In genomic region chr2:238449241-238449640, GRCh38 we compare ENCODE assay signal across 14 cellular contexts. TPM values are rescaled to one million over a fixed set of nuclear protein-coding genes. Genes with fewer than 3 reads are reported as not detected.
A peak's percentile ranks its signal among the peaks of the same experiment; 100 is the strongest.
DNase-seq lines count a peak whose midpoint lies in the region; ATAC-seq and TF ChIP-seq lines count a peak whose summit lies in the region.
"Had no signal": no experiment of that assay in that cellular context is flagged by ENCODE, and none has a peak within 500 bp of the region (broad histone marks: within the 10 kb centered on the region; RNA-seq: fewer than 3 reads in every experiment).

No MANE protein-coding gene starts in this region.

- peaks cover 49% of the 10 kb centered on the region for H3K79me2 ChIP-seq in ACC112 (ENCODE audit: control insufficient read depth, insufficient read depth, low read length, unreplicated experiment)

- H3K9me3 ChIP-seq in CD8-positive, alpha-beta T cell (ENCODE audit: low read length): no peaks in the 10 kb centered on the region
- H3K9me3 ChIP-seq: BLaER1 had no signal

- DNase-seq in CD8-positive, alpha-beta T cell: no peak
- DNase-seq in left ventricle myocardium superior (no peak), osteocyte (ENCODE audit: extremely low spot score, unreplicated experiment) (peak; percentile 83), RPMI8226 (no peak), GF-D8 (lab: John Stamatoyannopoulos, UW) (no peak), NCI-H1930 (lab: John Stamatoyannopoulos, UW) (no peak)
- DNase-seq: H7, NCI-H1105 treated with DMSO at 0.1 percent for 48 hours, NCI-H187, NCI-H2171 treated with DMSO at 0.1 percent for 48 hours, NCI-H774, SIG-M5 had no signal

- H2AFZ ChIP-seq in ACC112 (ENCODE audit: low read length, unreplicated experiment): no peak overlapping the region

- POLR2A ChIA-PET in CD8-positive, alpha-beta T cell (lab: Charles Lee): no interaction called here

- H3K27ac ChIP-seq in ACC112 (ENCODE audit: low read depth, low read length): peak overlapping the region; percentile 27; the same call in 1 of the 2 replicates
- H3K27ac ChIP-seq in CD8-positive, alpha-beta T cell (ENCODE audit: low read depth, low read length): no peak overlapping the region
- H3K27ac ChIP-seq: BLaER1 had no signal

- no peak for TF ChIP-seq CTCF in CD8-positive, alpha-beta T cell (IDR thresholded peaks at IDR 0.05)
- TF ChIP-seq CTCF in osteocyte (IDR thresholded peaks at IDR 0.05): no peak

- ATAC-seq in CD8-positive, alpha-beta T cell: no peak
- ATAC-seq in left ventricle myocardium superior: peak; percentile 2

- no peak overlapping the region for H3K4me3 Mint-ChIP-seq in CD8-positive, alpha-beta T cell
- H3K4me3 Mint-ChIP-seq in osteocyte (ENCODE audit: unreplicated experiment): no peak overlapping the region

- peaks cover 17% of the 10 kb centered on the region for H3K4me1 ChIP-seq in ACC112 (ENCODE audit: control insufficient read depth, insufficient read depth, low read length, unreplicated experiment)
- H3K4me1 ChIP-seq in CD8-positive, alpha-beta T cell (ENCODE audit: insufficient read depth, low read length): no peaks in the 10 kb centered on the region
- H3K4me1 ChIP-seq: BLaER1 had no signal

- no peaks in the 10 kb centered on the region for H3K27me3 ChIP-seq in ACC112 (ENCODE audit: insufficient read depth, low read length)
- no peaks in the 10 kb centered on the region for H3K27me3 ChIP-seq in CD8-positive, alpha-beta T cell (ENCODE audit: insufficient read depth, low read length)
- H3K27me3 ChIP-seq: BLaER1 had no signal

- intact Hi-C loops in CD8-positive, alpha-beta T cell (cut with DNase I, micrococcal nuclease): no loop called here
- intact Hi-C loops in left ventricle myocardium superior (cut with micrococcal nuclease): no loop called here

- no peaks in the 10 kb centered on the region for H3K27me3 Mint-ChIP-seq in CD8-positive, alpha-beta T cell (ENCODE audit: low read depth)
- H3K27me3 Mint-ChIP-seq in osteocyte (ENCODE audit: unreplicated experiment): no peaks in the 10 kb centered on the region

- CTCF ChIA-PET in CD8-positive, alpha-beta T cell (lab: Charles Lee): no interaction called here

- H3K27ac Mint-ChIP-seq in CD8-positive, alpha-beta T cell: peak overlapping the region; percentile 73
- no peak overlapping the region for H3K27ac Mint-ChIP-seq in osteocyte (ENCODE audit: unreplicated experiment)

- peaks cover 82% of the 10 kb centered on the region for H3K36me3 Mint-ChIP-seq in CD8-positive, alpha-beta T cell
- peaks cover 58% of the 10 kb centered on the region for H3K36me3 Mint-ChIP-seq in osteocyte (ENCODE audit: unreplicated experiment)

- peaks cover 65% of the 10 kb centered on the region for H3K36me3 ChIP-seq in ACC112 (ENCODE audit: insufficient read depth, low read length)
- H3K36me3 ChIP-seq in CD8-positive, alpha-beta T cell (ENCODE audit: insufficient read depth, low read length): peaks cover 73% of the 10 kb centered on the region

- H3K4me3 ChIP-seq in ACC112 (ENCODE audit: low read depth, low read length): no peak overlapping the region
- H3K4me3 ChIP-seq in CD8-positive, alpha-beta T cell (ENCODE audit: low read depth, low read length): no peak overlapping the region
- H3K4me3 ChIP-seq: BLaER1 had no signal

- H3K4me1 Mint-ChIP-seq in CD8-positive, alpha-beta T cell (ENCODE audit: low read depth): peaks cover 16% of the 10 kb centered on the region
- H3K4me1 Mint-ChIP-seq in osteocyte (ENCODE audit: unreplicated experiment): peaks cover 8% of the 10 kb centered on the region

- H3K9me3 Mint-ChIP-seq in CD8-positive, alpha-beta T cell: no peaks in the 10 kb centered on the region
- no peaks in the 10 kb centered on the region for H3K9me3 Mint-ChIP-seq in osteocyte (ENCODE audit: unreplicated experiment)

RNA-seq across cellular contexts. Expression of gene ASB1, which starts 22.5 kb away (rescaled TPM):
- 10 to 100 TPM; 16.3 to 25.3 TPM for total RNA-seq in CD8-positive, alpha-beta T cell
- 60.2 TPM for total RNA-seq in left ventricle myocardium superior
- total RNA-seq in osteocyte: 26.0 and 33.9 TPM in 2 replicates
